ENCODE assay signal across 8 cellular contexts in the genomic region with DNA sequence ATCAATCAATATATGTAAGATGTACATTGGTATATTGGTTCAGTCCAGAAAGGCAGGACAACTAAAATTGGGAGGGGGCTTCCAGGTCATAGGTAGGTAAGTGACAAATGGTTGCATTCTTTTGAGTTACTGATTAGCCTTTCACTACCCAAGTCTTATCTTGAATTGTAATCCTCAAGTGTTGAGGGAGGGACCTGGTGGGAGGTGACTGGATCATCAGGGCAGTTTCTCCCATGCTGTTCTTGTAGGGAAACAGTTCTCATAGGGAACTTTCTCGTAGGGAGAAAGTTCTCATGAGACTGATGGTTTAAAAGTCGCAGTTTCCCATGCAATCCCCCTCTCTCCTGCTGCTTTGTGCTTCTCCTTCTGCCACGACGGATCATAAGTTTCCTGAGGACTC.
"Had no signal": no experiment of that assay in that cellular context is flagged by ENCODE, and none has a peak within 500 bp of the region (broad histone marks: within the 10 kb centered on the region; RNA-seq: fewer than 3 reads in every experiment).

No MANE protein-coding gene starts in this region.

- ATAC-seq: GM12878 had no signal

- H3K4me3 ChIP-seq: GM12878 had no signal

- DNase-seq: GDM1, GF-D8 had no signal

- FAIRE-seq: G401.6, GM12878, GM12891, GM12892, GM18507, GM19239 had no signal
